15 cellular contexts compared by ENCODE assay signal in genomic region chr1:234437423-234438171, GRCh38. TPM values are rescaled to one million over a fixed set of nuclear protein-coding genes. Genes with fewer than 3 reads are reported as not detected.
DNase-seq lines count a peak whose midpoint lies in the region; ATAC-seq, FAIRE-seq and TF ChIP-seq lines count a peak whose summit lies in the region.
"Had no signal": no experiment of that assay in that cellular context is flagged by ENCODE, and none has a peak within 500 bp of the region (broad histone marks: within the 10 kb centered on the region; RNA-seq: fewer than 3 reads in every experiment).

No MANE protein-coding gene starts in this region.

- 46 to 76% (median 59%) methylated on average over 6 of the region's 6 CpGs for WGBS in small intestine, 3 donors

- H3K27ac ChIP-seq in small intestine (ENCODE audit: low read depth in 1 of 2, low read length in 1 of 2): no peak overlapping the region
- H3K27ac ChIP-seq: Peyer's patch, suprapubic skin had no signal

- no peak overlapping the region for H3K9ac ChIP-seq in adipocyte (ENCODE audit: low read length)

- H3K4me3 ChIP-seq in adipocyte (ENCODE audit: low read length) (no peak overlapping the region), fibroblast of pulmonary artery (replicated peaks; ENCODE audit: low read depth, low read length) (no peak overlapping the region), small intestine (ENCODE audit: low read depth in 1 of 2, low read length in 2 of 2) (no peak overlapping the region)
- H3K4me3 ChIP-seq: Peyer's patch, suprapubic skin had no signal

- TF ChIP-seq CTCF in fibroblast of pulmonary artery (IDR thresholded peaks at IDR 0.05; ENCODE audit: low read length, missing control alignments): no peak

- H3K36me3 ChIP-seq in adipocyte (ENCODE audit: control insufficient read depth, insufficient read depth, low read length, severe bottlenecking): peaks cover 48% of the 10 kb centered on the region
- H3K36me3 ChIP-seq in small intestine (ENCODE audit: control insufficient read depth in 2 of 2, insufficient read depth in 2 of 2, low read length in 2 of 2): peaks cover 1 to 7% of the 10 kb centered on the region in 2 donors
- H3K36me3 ChIP-seq: Peyer's patch had no signal

- DNase-seq in NCI-H2196 (lab: John Stamatoyannopoulos, UW; ENCODE audit: unreplicated experiment) (peak; percentile 4), NCI-H2196 treated with DMSO at 0.1 percent for 48 hours (lab: John Stamatoyannopoulos, UW; ENCODE audit: unreplicated experiment) (no peak), adipocyte (ENCODE audit: low read depth) (peak; percentile 17), fibroblast of pulmonary artery (ENCODE audit: low read depth) (peak; percentile 16), small intestine (peak; percentile 13), retina (no peak), GM19238 (ENCODE audit: insufficient read length, low spot score) (no peak)
- DNase-seq: 8988T; activated CD4-positive, alpha-beta T cell treated with anti-CD3 and anti-CD28 coated beads, Interleukin-2, amount 50 U/mL, for 1 hour; H7; NCI-H1048; Peyer's patch; T-helper 17 cell had no signal

- FAIRE-seq in small intestine (lab: Jason Lieb, UNC): no peak

- no peak for ATAC-seq in HG03175 (IDR thresholded peaks at IDR 0.05; ENCODE audit: unreplicated experiment)
- ATAC-seq: T-helper 17 cell had no signal

- H3K4me1 ChIP-seq in adipocyte (ENCODE audit: control insufficient read depth, insufficient read depth, low read length) (peaks cover 3% of the 10 kb centered on the region), small intestine (ENCODE audit: control insufficient read depth in 2 of 2, insufficient read depth in 1 of 2, low read depth in 1 of 2, low read length in 1 of 2) (no peaks in the 10 kb centered on the region)
- H3K4me1 ChIP-seq: Peyer's patch, suprapubic skin had no signal

- H3K27me3 ChIP-seq in adipocyte (replicated peaks; ENCODE audit: control insufficient read depth, insufficient read depth, low read length) (no peaks in the 10 kb centered on the region), small intestine (ENCODE audit: control insufficient read depth in 2 of 2, insufficient read depth in 2 of 2, low read length in 2 of 2) (no peaks in the 10 kb centered on the region)
- H3K27me3 ChIP-seq: Peyer's patch, suprapubic skin had no signal

- peaks cover 25% of the 10 kb centered on the region for H3K9me3 ChIP-seq in adipocyte (ENCODE audit: control insufficient read depth, low read length)
- no peaks in the 10 kb centered on the region for H3K9me3 ChIP-seq in small intestine (ENCODE audit: control insufficient read depth, low read depth)
- H3K9me3 ChIP-seq: Peyer's patch, suprapubic skin had no signal

RNA-seq across cellular contexts. Expression of gene TARBP1, which starts 41.4 kb away (rescaled TPM):
- polyA plus RNA-seq in small intestine: 10 to 100 TPM in 2 of 3 donors, 1 to 10 TPM in 1; 8.1 to 23.2 (median 15.7) TPM

Comparison
In these comparisons a context has a peak if more than half of its experiments do, and no peak if none do; other contexts are left out.
1. DNase-seq: peak in NCI-H2196 (single experiment), adipocyte (single experiment), fibroblast of pulmonary artery (single experiment) and small intestine (single experiment); none in NCI-H2196 treated with DMSO at 0.1 percent for 48 hours (single experiment), retina (single experiment) and GM19238 (single experiment).